In the genomic region with DNA sequence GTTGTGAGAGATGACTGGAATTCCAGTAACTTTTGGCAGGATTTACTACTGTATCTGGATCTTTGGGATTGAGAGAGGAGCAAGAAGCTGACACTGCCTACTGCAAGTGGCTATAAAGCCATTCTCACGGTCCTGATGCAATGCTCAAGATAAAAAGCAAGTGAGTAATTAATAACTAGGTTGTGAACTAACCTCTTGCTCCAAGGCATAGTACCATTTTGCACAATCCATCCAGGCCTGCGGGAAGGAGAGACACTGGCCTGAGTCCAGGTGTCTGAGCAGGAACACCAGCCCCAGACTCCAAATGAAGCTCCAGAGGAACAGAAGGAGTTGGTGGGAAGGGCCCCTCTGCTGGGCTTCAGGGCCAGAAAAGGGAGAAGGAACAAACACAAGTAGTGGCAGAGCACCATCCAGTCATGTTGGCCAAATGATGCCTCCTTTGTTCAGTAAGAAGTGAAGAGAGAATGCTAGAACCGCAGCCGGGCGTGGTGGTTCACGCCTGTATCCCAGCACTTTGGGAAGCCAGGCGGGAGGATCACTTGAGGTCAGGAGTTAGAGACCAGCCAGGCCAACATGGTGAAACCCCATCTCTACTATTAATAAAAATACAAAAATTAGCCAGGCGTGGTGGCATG, we compare ENCODE assay signal across 1 cellular context.
TF ChIP-seq lines count a peak whose summit lies in the region.

No MANE protein-coding gene starts in this region.

TF ChIP-seq in H1, 55 proteins besides CTCF, POLR2A, EP300 and RAD21 (continued from another document):
- no peak for TF ChIP-seq ASH2L (IDR thresholded peaks at IDR 0.05; ENCODE audit: low read length)
- TF ChIP-seq TAF7 (optimal IDR thresholded peaks at IDR 0.05; ENCODE audit: borderline replicate concordance, low read depth, low read length) = no peak
- TF ChIP-seq NANOG (IDR thresholded peaks at IDR 0.05; ENCODE audit: insufficient read depth, low read depth, low read length, poor library complexity, severe bottlenecking) = no peak
- no peak for TF ChIP-seq CEBPB (IDR thresholded peaks at IDR 0.05; ENCODE audit: low read depth, low read length)
- TF ChIP-seq, protein P1, sequence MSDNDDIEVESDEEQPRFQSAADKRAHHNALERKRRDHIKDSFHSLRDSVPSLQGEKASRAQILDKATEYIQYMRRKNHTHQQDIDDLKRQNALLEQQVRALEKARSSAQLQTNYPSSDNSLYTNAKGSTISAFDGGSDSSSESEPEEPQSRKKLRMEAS (IDR thresholded peaks at IDR 0.05) = no peak
